ENCODE assay signal across 2 cellular contexts in the genomic region with DNA sequence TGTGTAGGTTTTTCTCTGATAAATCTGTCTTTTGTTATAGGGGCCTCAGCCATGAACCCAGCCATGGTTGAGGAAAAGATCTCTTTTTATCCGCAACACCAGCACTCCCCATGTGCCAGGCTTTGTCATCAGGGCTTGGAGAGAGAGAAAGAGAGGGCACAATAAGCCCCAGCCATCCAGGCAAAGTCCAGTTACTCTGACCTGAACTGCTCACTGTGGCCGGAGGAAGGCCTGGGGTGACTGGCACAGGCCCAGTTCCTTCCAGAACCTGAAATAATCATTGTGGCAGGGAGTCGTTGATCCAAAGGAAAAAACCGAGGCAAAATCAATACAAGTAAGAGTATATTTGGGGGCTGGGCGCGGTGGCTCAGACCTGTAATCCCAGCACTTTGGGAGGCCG.
TF ChIP-seq lines count a peak whose summit lies in the region.

No MANE protein-coding gene starts in this region.

TF ChIP-seq in GM23338, 12 proteins besides CTCF, POLR2A, EP300 and RAD21:
- TF ChIP-seq NANOG (IDR thresholded peaks at IDR 0.05; ENCODE audit: borderline replicate concordance), result no peak
- TF ChIP-seq EZH2 (IDR thresholded peaks at IDR 0.05; ENCODE audit: low read depth, unreplicated experiment), result no peak
- no peak for TF ChIP-seq STAT1 (IDR thresholded peaks at IDR 0.05; ENCODE audit: unreplicated experiment)
- TF ChIP-seq, protein P1, sequence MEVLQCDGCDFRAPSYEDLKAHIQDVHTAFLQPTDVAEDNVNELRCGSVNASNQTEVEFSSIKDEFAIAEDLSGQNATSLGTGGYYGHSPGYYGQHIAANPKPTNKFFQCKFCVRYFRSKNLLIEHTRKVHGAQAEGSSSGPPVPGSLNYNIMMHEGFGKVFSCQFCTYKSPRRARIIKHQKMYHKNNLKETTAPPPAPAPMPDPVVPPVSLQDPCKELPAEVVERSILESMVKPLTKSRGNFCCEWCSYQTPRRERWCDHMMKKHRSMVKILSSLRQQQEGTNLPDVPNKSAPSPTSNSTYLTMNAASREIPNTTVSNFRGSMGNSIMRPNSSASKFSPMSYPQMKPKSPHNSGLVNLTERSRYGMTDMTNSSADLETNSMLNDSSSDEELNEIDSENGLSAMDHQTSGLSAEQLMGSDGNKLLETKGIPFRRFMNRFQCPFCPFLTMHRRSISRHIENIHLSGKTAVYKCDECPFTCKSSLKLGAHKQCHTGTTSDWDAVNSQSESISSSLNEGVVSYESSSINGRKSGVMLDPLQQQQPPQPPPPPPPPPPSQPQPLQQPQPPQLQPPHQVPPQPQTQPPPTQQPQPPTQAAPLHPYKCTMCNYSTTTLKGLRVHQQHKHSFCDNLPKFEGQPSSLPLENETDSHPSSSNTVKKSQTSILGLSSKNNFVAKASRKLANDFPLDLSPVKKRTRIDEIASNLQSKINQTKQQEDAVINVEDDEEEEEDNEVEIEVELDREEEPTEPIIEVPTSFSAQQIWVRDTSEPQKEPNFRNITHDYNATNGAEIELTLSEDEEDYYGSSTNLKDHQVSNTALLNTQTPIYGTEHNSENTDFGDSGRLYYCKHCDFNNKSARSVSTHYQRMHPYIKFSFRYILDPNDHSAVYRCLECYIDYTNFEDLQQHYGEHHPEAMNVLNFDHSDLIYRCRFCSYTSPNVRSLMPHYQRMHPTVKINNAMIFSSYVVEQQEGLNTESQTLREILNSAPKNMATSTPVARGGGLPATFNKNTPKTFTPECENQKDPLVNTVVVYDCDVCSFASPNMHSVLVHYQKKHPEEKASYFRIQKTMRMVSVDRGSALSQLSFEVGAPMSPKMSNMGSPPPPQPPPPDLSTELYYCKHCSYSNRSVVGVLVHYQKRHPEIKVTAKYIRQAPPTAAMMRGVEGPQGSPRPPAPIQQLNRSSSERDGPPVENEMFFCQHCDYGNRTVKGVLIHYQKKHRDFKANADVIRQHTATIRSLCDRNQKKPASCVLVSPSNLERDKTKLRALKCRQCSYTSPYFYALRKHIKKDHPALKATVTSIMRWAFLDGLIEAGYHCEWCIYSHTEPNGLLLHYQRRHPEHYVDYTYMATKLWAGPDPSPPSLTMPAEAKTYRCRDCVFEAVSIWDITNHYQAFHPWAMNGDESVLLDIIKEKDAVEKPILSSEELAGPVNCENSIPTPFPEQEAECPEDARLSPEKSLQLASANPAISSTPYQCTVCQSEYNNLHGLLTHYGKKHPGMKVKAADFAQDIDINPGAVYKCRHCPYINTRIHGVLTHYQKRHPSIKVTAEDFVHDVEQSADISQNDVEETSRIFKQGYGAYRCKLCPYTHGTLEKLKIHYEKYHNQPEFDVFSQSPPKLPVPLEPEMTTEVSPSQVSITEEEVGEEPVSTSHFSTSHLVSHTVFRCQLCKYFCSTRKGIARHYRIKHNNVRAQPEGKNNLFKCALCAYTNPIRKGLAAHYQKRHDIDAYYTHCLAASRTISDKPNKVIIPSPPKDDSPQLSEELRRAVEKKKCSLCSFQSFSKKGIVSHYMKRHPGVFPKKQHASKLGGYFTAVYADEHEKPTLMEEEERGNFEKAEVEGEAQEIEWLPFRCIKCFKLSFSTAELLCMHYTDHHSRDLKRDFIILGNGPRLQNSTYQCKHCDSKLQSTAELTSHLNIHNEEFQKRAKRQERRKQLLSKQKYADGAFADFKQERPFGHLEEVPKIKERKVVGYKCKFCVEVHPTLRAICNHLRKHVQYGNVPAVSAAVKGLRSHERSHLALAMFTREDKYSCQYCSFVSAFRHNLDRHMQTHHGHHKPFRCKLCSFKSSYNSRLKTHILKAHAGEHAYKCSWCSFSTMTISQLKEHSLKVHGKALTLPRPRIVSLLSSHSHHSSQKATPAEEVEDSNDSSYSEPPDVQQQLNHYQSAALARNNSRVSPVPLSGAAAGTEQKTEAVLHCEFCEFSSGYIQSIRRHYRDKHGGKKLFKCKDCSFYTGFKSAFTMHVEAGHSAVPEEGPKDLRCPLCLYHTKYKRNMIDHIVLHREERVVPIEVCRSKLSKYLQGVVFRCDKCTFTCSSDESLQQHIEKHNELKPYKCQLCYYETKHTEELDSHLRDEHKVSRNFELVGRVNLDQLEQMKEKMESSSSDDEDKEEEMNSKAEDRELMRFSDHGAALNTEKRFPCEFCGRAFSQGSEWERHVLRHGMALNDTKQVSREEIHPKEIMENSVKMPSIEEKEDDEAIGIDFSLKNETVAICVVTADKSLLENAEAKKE (CRISPR knock-in tag; IDR thresholded peaks at IDR 0.05), result no peak
- TF ChIP-seq EZH2phosphoT487 (IDR thresholded peaks at IDR 0.05; ENCODE audit: unreplicated experiment), result no peak
- TF ChIP-seq ZNF331 (CRISPR knock-in tag; IDR thresholded peaks at IDR 0.05; ENCODE audit: low read depth), result no peak
- TF ChIP-seq, protein P2, sequence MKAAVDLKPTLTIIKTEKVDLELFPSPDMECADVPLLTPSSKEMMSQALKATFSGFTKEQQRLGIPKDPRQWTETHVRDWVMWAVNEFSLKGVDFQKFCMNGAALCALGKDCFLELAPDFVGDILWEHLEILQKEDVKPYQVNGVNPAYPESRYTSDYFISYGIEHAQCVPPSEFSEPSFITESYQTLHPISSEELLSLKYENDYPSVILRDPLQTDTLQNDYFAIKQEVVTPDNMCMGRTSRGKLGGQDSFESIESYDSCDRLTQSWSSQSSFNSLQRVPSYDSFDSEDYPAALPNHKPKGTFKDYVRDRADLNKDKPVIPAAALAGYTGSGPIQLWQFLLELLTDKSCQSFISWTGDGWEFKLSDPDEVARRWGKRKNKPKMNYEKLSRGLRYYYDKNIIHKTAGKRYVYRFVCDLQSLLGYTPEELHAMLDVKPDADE (IDR thresholded peaks at IDR 0.05), result no peak
- TF ChIP-seq CREB1 (CRISPR knock-in tag; IDR thresholded peaks at IDR 0.05; ENCODE audit: low read depth), result no peak
TF ChIP-seq in GM23338: peak in this region for 0.

TF ChIP-seq in H1, 55 proteins besides CTCF, POLR2A, EP300 and RAD21:
- TF ChIP-seq RXRA (IDR thresholded peaks at IDR 0.05; ENCODE audit: insufficient read depth, low read depth, low read length) (no peak), TCF12 (IDR thresholded peaks at IDR 0.05; ENCODE audit: low read depth, low read length) (no peak), SP2 (IDR thresholded peaks at IDR 0.05; ENCODE audit: low read length) (no peak), CTBP2 (IDR thresholded peaks at IDR 0.05; ENCODE audit: borderline replicate concordance, insufficient read depth, insufficient read length, low read length) (no peak), ASH2L (IDR thresholded peaks at IDR 0.05; ENCODE audit: low read length) (no peak), RBBP5 (IDR thresholded peaks at IDR 0.05; ENCODE audit: borderline replicate concordance, low read depth, low read length) (no peak), JUN (IDR thresholded peaks at IDR 0.05; ENCODE audit: low read depth, low read length) (no peak), MAFK (IDR thresholded peaks at IDR 0.05; ENCODE audit: low read depth, low read length) (no peak), CHD2 (IDR thresholded peaks at IDR 0.05; ENCODE audit: low read length) (no peak), RNF2 (IDR thresholded peaks at IDR 0.05; ENCODE audit: borderline replicate concordance, low read depth, low read length, missing control alignments, poor library complexity, severe bottlenecking) (no peak)
